8 cellular contexts compared by ENCODE assay signal in genomic region chr17:8124350-8125195, GRCh38.
DNase-seq lines count a peak whose midpoint lies in the region; TF ChIP-seq lines count a peak whose summit lies in the region.

No MANE protein-coding gene starts in this region.

- no peak overlapping the region for H3K9ac ChIP-seq in parathyroid adenoma

- DNase-seq in activated T-cell treated with anti-CD3 and anti-CD28 coated beads, Interleukin-2, amount 50 U/mL, for 1 hour, result peak; percentile 45
- DNase-seq in activated T-cell treated with anti-CD3 and anti-CD28 coated beads for 4 hours, result no peak
- DNase-seq in SHP77 (lab: John Stamatoyannopoulos, UW), result peak; percentile 51 to 66
- DNase-seq in ecto neural progenitor cell (ENCODE audit: low spot score), result peak; percentile 71
- DNase-seq in putamen (ENCODE audit: low spot score), result no peak
- DNase-seq in NCI-H446 (lab: John Stamatoyannopoulos, UW), result no peak
- DNase-seq in GDM1 (lab: John Stamatoyannopoulos, UW), result no peak

- no peak for TF ChIP-seq CTCF in parathyroid adenoma (IDR thresholded peaks at IDR 0.05)

- peak overlapping the region; percentile 82 for H3K4me2 ChIP-seq in parathyroid adenoma (ENCODE audit: low read length)

- no peaks in the 10 kb centered on the region for H3K36me3 ChIP-seq in parathyroid adenoma (ENCODE audit: control insufficient read depth, insufficient read depth, low read length)

- H3K4me1 ChIP-seq in parathyroid adenoma, result peaks cover 39% of the 10 kb centered on the region

- no peaks in the 10 kb centered on the region for H3K9me3 ChIP-seq in parathyroid adenoma (ENCODE audit: control insufficient read depth, low read length)

- peak overlapping the region; percentile 80 for H3K4me3 ChIP-seq in parathyroid adenoma (ENCODE audit: low read depth, low read length)

- no peaks in the 10 kb centered on the region for H3K79me2 ChIP-seq in parathyroid adenoma

- H3K27me3 ChIP-seq in parathyroid adenoma (ENCODE audit: control insufficient read depth, insufficient read depth, low read length), result peaks cover 2% of the 10 kb centered on the region

- peak overlapping the region; percentile 87 for H2AFZ ChIP-seq in parathyroid adenoma

- H3K27ac ChIP-seq in parathyroid adenoma, result no peak overlapping the region

Comparison
In these comparisons a context has a peak if more than half of its experiments do, and no peak if none do; other contexts are left out.
1. DNase-seq: peak in activated T-cell treated with anti-CD3 and anti-CD28 coated beads, Interleukin-2, amount 50 U/mL, for 1 hour (single experiment), SHP77 (2 of 2) and ecto neural progenitor cell (single experiment); none in activated T-cell treated with anti-CD3 and anti-CD28 coated beads for 4 hours (single experiment), putamen (single experiment), NCI-H446 (0 of 2) and GDM1 (single experiment).